Comparison of ENCODE assay signal across 9 cellular contexts in genomic region chr15:95645791-95646338, GRCh38.
"Had no signal": no experiment of that assay in that cellular context is flagged by ENCODE, and none has a peak within 500 bp of the region (broad histone marks: within the 10 kb centered on the region; RNA-seq: fewer than 3 reads in every experiment).

No MANE protein-coding gene starts in this region.

- H3K9me3 Mint-ChIP-seq: HFFc6 had no signal

- H3K27ac ChIP-seq: GM23248, HL-60 had no signal

- H3K36me3 ChIP-seq: HAP-1 had no signal

- H3K9me3 ChIP-seq: HAP-1 had no signal

- H3K4me3 ChIP-seq: GM23248, HAP-1 had no signal

- ATAC-seq: HCT116 had no signal

- H3K27ac Mint-ChIP-seq: HFFc6 had no signal

- H3K4me3 Mint-ChIP-seq: HFFc6 had no signal

- DNase-seq: GM23248, GOT3, H7, HFFc6, IMR-90, KBM-7 had no signal

- H3K4me1 ChIP-seq: HAP-1 had no signal

- H2AFZ ChIP-seq: GM23248 had no signal

- H3K9ac ChIP-seq: GM23248 had no signal
